In genomic region chr12:127550271-127550670, GRCh38 we compare ENCODE assay signal across 18 cellular contexts.
DNase-seq lines count a peak whose midpoint lies in the region; FAIRE-seq and TF ChIP-seq lines count a peak whose summit lies in the region.
"Had no signal": no experiment of that assay in that cellular context is flagged by ENCODE, and none has a peak within 500 bp of the region (broad histone marks: within the 10 kb centered on the region; RNA-seq: fewer than 3 reads in every experiment).

No MANE protein-coding gene starts in this region.

- DNase-seq in ACHN, result peak; percentile 59
- DNase-seq in H54 (ENCODE audit: insufficient read length, low spot score), result peak; percentile 55
- DNase-seq in SW 1271 (lab: John Stamatoyannopoulos, UW), result peak; percentile 2 to 23
- peak; percentile 42 for DNase-seq in glomerular visceral epithelial cell (ENCODE audit: extremely low spot score)
- DNase-seq in mucosa of gallbladder (ENCODE audit: low spot score), result no peak
- no peak for DNase-seq in OCI-M1 (lab: John Stamatoyannopoulos, UW)
- no peak for DNase-seq in Peyer's patch
- no peak for DNase-seq in NCI-H446 treated with DMSO at 0.1 percent for 48 hours (lab: John Stamatoyannopoulos, UW)
- DNase-seq: activated CD4-positive, CD25-positive, alpha-beta regulatory T cell treated with anti-CD3 and anti-CD28 coated beads, Interleukin-2, amount 50 U/mL, for 72 hours; aorta; Calu3; heart right ventricle; left cardiac atrium; mucosa of descending colon; NCI-H2029 treated with DMSO at 0.1 percent for 48 hours; NCI-H526; transverse colon had no signal

- TF ChIP-seq CTCF in Peyer's patch (IDR thresholded peaks at IDR 0.05), result no peak

- no peak for TF ChIP-seq POLR2A in H54 (IDR thresholded peaks at IDR 0.05; ENCODE audit: low read depth, low read length)
- no peak for TF ChIP-seq POLR2A in Peyer's patch (IDR thresholded peaks at IDR 0.05)

- H3K9me3 ChIP-seq in Peyer's patch, result no peaks in the 10 kb centered on the region
- H3K9me3 ChIP-seq: transverse colon had no signal

- FAIRE-seq in H54 (lab: Jason Lieb, UNC), result peak; percentile 92

- H3K27me3 ChIP-seq in Peyer's patch, result no peaks in the 10 kb centered on the region
- H3K27me3 ChIP-seq: heart right ventricle, transverse colon had no signal

- no peak overlapping the region for H3K4me3 ChIP-seq in Peyer's patch
- H3K4me3 ChIP-seq: heart right ventricle, mucosa of descending colon, smooth muscle cell, transverse colon had no signal

- H3K27ac ChIP-seq in Peyer's patch, result no peak overlapping the region
- H3K27ac ChIP-seq: heart right ventricle, transverse colon had no signal

- H3K4me1 ChIP-seq in Peyer's patch, result no peaks in the 10 kb centered on the region
- H3K4me1 ChIP-seq: heart right ventricle, transverse colon had no signal

- in situ Hi-C loops in ACHN (cut with HindIII; ENCODE audit: low pct_ligation_motif_present, low pct_unique_long_range_greater_than_20kb, low sequenced_read_pairs), result no loop called here

- no peaks in the 10 kb centered on the region for H3K36me3 ChIP-seq in Peyer's patch
- H3K36me3 ChIP-seq: heart right ventricle, transverse colon had no signal

Comparison
In these comparisons a context has a peak if more than half of its experiments do, and no peak if none do; other contexts are left out.
1. DNase-seq: peak in ACHN (single experiment), H54 (single experiment), SW 1271 (2 of 2) and glomerular visceral epithelial cell (single experiment); none in mucosa of gallbladder (single experiment), OCI-M1 (single experiment), Peyer's patch (0 of 3) and NCI-H446 treated with DMSO at 0.1 percent for 48 hours (single experiment).